ENCODE assay signal across 8 cellular contexts in genomic region chr2:134918518-134919359, GRCh38.
DNase-seq lines count a peak whose midpoint lies in the region; ATAC-seq and TF ChIP-seq lines count a peak whose summit lies in the region.

TSS of gene CCNT2 (plus strand) at chr2:134918822. CDS start at chr2:134918855, 33 bp downstream.

- ATAC-seq in GM19035 (IDR thresholded peaks at IDR 0.05; ENCODE audit: unreplicated experiment): peak; percentile 83
- ATAC-seq in HG03354 (IDR thresholded peaks at IDR 0.05; ENCODE audit: poor library complexity, severe bottlenecking, unreplicated experiment): peak; percentile 81
- peak; percentile 87 to 88 for ATAC-seq in activated CD4-positive, CD25-positive, alpha-beta regulatory T cell treated with anti-CD3 and anti-CD28 coated beads, Interleukin-2, amount 50 U/mL, for 24 hours

- DNase-seq in AG09309 (ENCODE audit: low read depth) (peak; percentile 95), NCI-H446 treated with DMSO at 0.1 percent for 48 hours (lab: John Stamatoyannopoulos, UW) (peak; percentile 99), cerebellar cortex (ENCODE audit: low spot score) (peak; percentile 98), iris pigment epithelial cell (ENCODE audit: low read depth) (peak; percentile 99)
- peak; percentile 98 to 99 for DNase-seq in stimulated activated CD4-positive, alpha-beta T cell treated with anti-CD3 and anti-CD28 coated beads, Interleukin-12 subunit alpha, Interleukin-12 subunit beta, amount 100 ng/mL, for 24 hours (ENCODE audit: low read depth in 2 of 2)

- TF ChIP-seq CTCF in AG09309 (IDR thresholded peaks at IDR 0.05; ENCODE audit: control insufficient read depth, insufficient read depth, low read depth, low read length, missing control alignments): no peak

- H3K4me3 ChIP-seq in AG09309 (ENCODE audit: control insufficient read depth, low read depth, low read length): peak within 1 kb of the TSS; percentile 79

Comparison
In these comparisons a context has a peak if more than half of its experiments do, and no peak if none do; other contexts are left out.
1. Peak in every context shown above with its lines: DNase-seq, ATAC-seq and H3K4me3 ChIP-seq.